ENCODE assay signal across 9 cellular contexts in the genomic region with DNA sequence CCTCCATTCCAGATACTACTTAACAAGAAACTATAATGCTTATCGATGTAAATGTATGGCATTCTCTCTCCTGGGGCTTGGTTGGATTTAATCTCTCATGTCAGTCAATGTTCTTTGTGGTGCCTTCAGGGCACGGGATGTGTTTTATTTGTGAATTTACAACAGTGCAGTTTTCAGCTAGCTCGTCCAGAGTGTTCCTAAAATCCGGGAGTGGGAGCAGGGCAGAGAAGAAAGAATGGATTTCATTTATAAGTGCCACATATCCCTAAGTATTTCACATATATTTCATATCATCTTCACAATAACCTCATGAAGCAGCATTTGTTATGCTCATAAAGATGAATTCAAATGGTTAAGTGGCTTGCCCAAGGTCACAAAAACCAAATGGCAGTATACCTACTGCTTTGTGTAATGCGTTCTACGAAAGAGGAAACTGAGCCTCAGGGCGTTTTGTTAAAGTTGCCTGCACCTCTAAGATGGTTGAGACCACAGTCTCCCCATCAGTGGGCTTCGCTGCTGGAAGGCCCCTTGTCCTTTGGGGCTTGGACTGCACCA.
A peak's percentile ranks its signal among the peaks of the same experiment; 100 is the strongest.
DNase-seq lines count a peak whose midpoint lies in the region; ATAC-seq, FAIRE-seq and TF ChIP-seq lines count a peak whose summit lies in the region.
"Had no signal": no experiment of that assay in that cellular context is flagged by ENCODE, and none has a peak within 500 bp of the region (broad histone marks: within the 10 kb centered on the region; RNA-seq: fewer than 3 reads in every experiment).

No MANE protein-coding gene starts in this region.

- no peak for DNase-seq in A549 (ENCODE audit: low read depth in 1 of 2, low spot score in 1 of 2)
- DNase-seq in activated T-helper 2 cell treated with anti-CD3 and anti-CD28 coated beads, Interferon-gamma antibody, Interleukin-2, Interleukin-4, amounts not matched to agents 10 μg/mL and 5 μg/mL and 100 μg/mL, durations not matched to agents 14 hours and 24 hours and 36 hours (ENCODE audit: low spot score): no peak
- DNase-seq in HepG2 (ENCODE audit: low spot score): no peak
- no peak for DNase-seq in upper lobe of right lung
- DNase-seq in urothelium cell line (ENCODE audit: low spot score): no peak
- no peak for DNase-seq in NCI-H187 treated with DMSO at 0.1 percent for 48 hours (lab: John Stamatoyannopoulos, UW)

- peaks cover 35% of the 10 kb centered on the region for H3K79me2 ChIP-seq in HepG2 (ENCODE audit: insufficient read depth, low read length)

- CTCF ChIA-PET in A549 (lab: Yijun Ruan, JAX): interaction anchor here (0.7 to 6.5 kb wide), 33 partner anchors 10 to 372 kb away, joined by 3 to 76 read pairs (median 5); a partner anchor contains a TSS
- CTCF ChIA-PET in HepG2 (lab: Yijun Ruan, JAX; ENCODE audit: low intra/inter-chr PET ratio, low total read pairs): interaction anchor here (0.5 to 3.9 kb wide), 5 partner anchors 88 to 332 kb away, joined by 3 to 60 read pairs (median 24); no protein-coding TSS in a partner anchor

- H3K27me3 Mint-ChIP-seq in activated T-helper 2 cell treated with anti-CD3 and anti-CD28 coated beads, Interferon-gamma antibody, Interleukin-2, Interleukin-4, amounts not matched to agents 10 μg/mL and 5 μg/mL and 100 μg/mL, durations not matched to agents 14 hours and 24 hours and 36 hours (ENCODE audit: low read depth): peaks cover 42% of the 10 kb centered on the region

- TF ChIP-seq EP300 in A549 (IDR thresholded peaks at IDR 0.05): no peak
- 0 out of 4 replicates have a peak, but pooled peaks of 1 of the 2 experiments have one; percentile 8 for TF ChIP-seq EP300 in HepG2 (IDR thresholded peaks at IDR 0.05; ENCODE audit: low read depth in 2 of 2, low read length in 2 of 2)
- no peak for TF ChIP-seq EP300 in HepG2 (CRISPR knock-in tag; IDR thresholded peaks at IDR 0.05; ENCODE audit: borderline replicate concordance)

- TF ChIP-seq POLR2A in A549 (IDR thresholded peaks at IDR 0.05; ENCODE audit: low read length) (no peak), HepG2 (IDR thresholded peaks at IDR 0.05; ENCODE audit: insufficient read depth in 1 of 2, low read depth in 2 of 2, low read length in 2 of 2) (no peak)

- peaks cover 19% of the 10 kb centered on the region for H3K4me1 Mint-ChIP-seq in activated T-helper 2 cell treated with anti-CD3 and anti-CD28 coated beads, Interferon-gamma antibody, Interleukin-2, Interleukin-4, amounts not matched to agents 10 μg/mL and 5 μg/mL and 100 μg/mL, durations not matched to agents 14 hours and 24 hours and 36 hours (ENCODE audit: low read depth)

- POLR2A ChIA-PET in A549 (lab: Yijun Ruan, JAX): interaction anchor here (1.2 kb wide), 1 partner anchor 799 kb away, joined by 4 read pairs; a partner anchor contains a TSS
- POLR2A ChIA-PET in HepG2 (lab: Yijun Ruan, JAX): interaction anchor here (0.9 to 4.5 kb wide), 7 partner anchors 9 to 313 kb away, joined by 4 to 48 read pairs (median 7); no protein-coding TSS in a partner anchor

- peak overlapping the region; percentile 92 for H3K27ac Mint-ChIP-seq in activated T-helper 2 cell treated with anti-CD3 and anti-CD28 coated beads, Interferon-gamma antibody, Interleukin-2, Interleukin-4, amounts not matched to agents 10 μg/mL and 5 μg/mL and 100 μg/mL, durations not matched to agents 14 hours and 24 hours and 36 hours

- H3K9me3 ChIP-seq in A549 (no peaks in the 10 kb centered on the region), HepG2 (ENCODE audit: low read length) (no peaks in the 10 kb centered on the region), upper lobe of right lung (no peaks in the 10 kb centered on the region)

- no peaks in the 10 kb centered on the region for H3K27me3 ChIP-seq in HepG2 (ENCODE audit: control insufficient read depth in 1 of 2, insufficient read depth in 2 of 2, low read length in 2 of 2)
- no peaks in the 10 kb centered on the region for H3K27me3 ChIP-seq in upper lobe of right lung

- no peak for TF ChIP-seq CTCF in A549 (IDR thresholded peaks at IDR 0.05)
- TF ChIP-seq CTCF in HepG2 (CRISPR knock-in tag; IDR thresholded peaks at IDR 0.05): no peak
- TF ChIP-seq CTCF in upper lobe of right lung (IDR thresholded peaks at IDR 0.05): no peak

- WGBS in A549 (ENCODE audit: missing lambda C conversion rate): 22% methylated on average over 8 of the region's 8 CpGs
- WGBS in HepG2 (ENCODE audit: low lambda C conversion rate): 4% methylated on average over 8 of the region's 8 CpGs

- H3K4me1 ChIP-seq in A549 (peaks cover 26% of the 10 kb centered on the region), HepG2 (ENCODE audit: insufficient read depth, low read length) (peaks cover 51% of the 10 kb centered on the region), upper lobe of right lung (peaks cover 34% of the 10 kb centered on the region)

- FAIRE-seq in A549 (lab: Jason Lieb, UNC): no peak
- no peak for FAIRE-seq in HepG2 (lab: Jason Lieb, UNC)
- FAIRE-seq in urothelium cell line (lab: Jason Lieb, UNC): no peak
- FAIRE-seq: islet of Langerhans had no signal

- H3K27ac ChIP-seq in A549 (peak overlapping the region; percentile 2 to 87; a peak in 4 of 6 replicates), HepG2 (ENCODE audit: extremely low read length, insufficient read depth, low read length) (peak overlapping the region; percentile 82), upper lobe of right lung (peak overlapping the region; percentile 86)

- peak overlapping the region; percentile 73 for H3K4me2 ChIP-seq in A549
- peak overlapping the region; percentile 96 for H3K4me2 ChIP-seq in HepG2 (ENCODE audit: low read depth, low read length)

- peaks cover 26% of the 10 kb centered on the region for H4K20me1 ChIP-seq in HepG2 (ENCODE audit: insufficient read depth, low read length)

- peak overlapping the region; percentile 97 for H3K4me3 Mint-ChIP-seq in activated T-helper 2 cell treated with anti-CD3 and anti-CD28 coated beads, Interferon-gamma antibody, Interleukin-2, Interleukin-4, amounts not matched to agents 10 μg/mL and 5 μg/mL and 100 μg/mL, durations not matched to agents 14 hours and 24 hours and 36 hours (ENCODE audit: low read depth)

- intact Hi-C loops in activated T-helper 2 cell treated with anti-CD3 and anti-CD28 coated beads, Interferon-gamma antibody, Interleukin-2, Interleukin-4, amounts not matched to agents 10 μg/mL and 5 μg/mL and 100 μg/mL, durations not matched to agents 14 hours and 24 hours and 36 hours (cut with micrococcal nuclease): loop anchor here (1.0 to 10.0 kb wide), 8 partner anchors 53 to 1623 kb away; a partner anchor contains a TSS
- intact Hi-C loops in HepG2 (cut with micrococcal nuclease; ENCODE audit: unreplicated experiment) (loop anchor here (2.0 to 10.0 kb wide), 6 partner anchors 20 to 796 kb away; a partner anchor contains a TSS), upper lobe of right lung (cut with DNase I) (loop anchor here (10.0 kb wide), 1 partner anchor 286 kb away; no protein-coding TSS in a partner anchor)

- peak in 1 of 2 experiments; percentile 14; a peak in 5 of 6 replicates for ATAC-seq in A549
- ATAC-seq in GM19025 (IDR thresholded peaks at IDR 0.05; ENCODE audit: low read depth, unreplicated experiment): peak; percentile 2
- ATAC-seq in HG03175 (IDR thresholded peaks at IDR 0.05; ENCODE audit: unreplicated experiment): peak; percentile 12
- peak; percentile 0 for ATAC-seq in HepG2
- ATAC-seq in upper lobe of right lung: no peak

- BruUV-seq in HepG2 (replicated peaks; lab: Mats Ljungman, UMichigan): no TSS peak

- no peaks in the 10 kb centered on the region for H3K9me3 Mint-ChIP-seq in activated T-helper 2 cell treated with anti-CD3 and anti-CD28 coated beads, Interferon-gamma antibody, Interleukin-2, Interleukin-4, amounts not matched to agents 10 μg/mL and 5 μg/mL and 100 μg/mL, durations not matched to agents 14 hours and 24 hours and 36 hours

- TF ChIP-seq RAD21 in A549 (conservative IDR thresholded peaks at IDR 0.05 in 1 of 2, IDR thresholded peaks at IDR 0.05 in 1 of 2) (no peak), HepG2 (CRISPR knock-in tag; IDR thresholded peaks at IDR 0.05) (no peak)

- no peaks in the 10 kb centered on the region for H3K36me3 Mint-ChIP-seq in activated T-helper 2 cell treated with anti-CD3 and anti-CD28 coated beads, Interferon-gamma antibody, Interleukin-2, Interleukin-4, amounts not matched to agents 10 μg/mL and 5 μg/mL and 100 μg/mL, durations not matched to agents 14 hours and 24 hours and 36 hours (ENCODE audit: low read depth)

- in situ Hi-C loops in HepG2 (cut with HindIII; ENCODE audit: extremely low pct_ligation_motif_present, low pct_unique_long_range_greater_than_20kb): loop anchor here (5.0 kb wide), 2 partner anchors 88 to 128 kb away; no protein-coding TSS in a partner anchor

- H3K36me3 ChIP-seq in HepG2 (replicated peaks in 1 of 2; ENCODE audit: control insufficient read depth in 1 of 2, insufficient read depth in 2 of 2, low read length in 2 of 2) (no peaks in the 10 kb centered on the region), upper lobe of right lung (no peaks in the 10 kb centered on the region)

- peak overlapping the region; percentile 38; the same call in 1 of the 2 replicates for H3K9ac ChIP-seq in HepG2 (ENCODE audit: insufficient read depth, low read depth, low read length)

- H3K4me3 ChIP-seq in A549 (peak overlapping the region; percentile 92), HepG2 (replicated peaks in 1 of 3; ENCODE audit: insufficient read depth in 1 of 3, low read depth in 2 of 3, low read length in 3 of 3) (peak overlapping the region; percentile 80 to 90 (median 83)), upper lobe of right lung (peak overlapping the region; percentile 98)

- peak overlapping the region; percentile 95 for H2AFZ ChIP-seq in HepG2 (ENCODE audit: low read length)

TF ChIP-seq in A549, 52 proteins besides CTCF, POLR2A, EP300 and RAD21 (continues in another document):
- no peak for TF ChIP-seq MAZ (IDR thresholded peaks at IDR 0.05; ENCODE audit: borderline replicate concordance, low read depth, low read length)
- TF ChIP-seq HOXB5 (CRISPR knock-in tag; IDR thresholded peaks at IDR 0.05): no peak
- no peak for TF ChIP-seq NFE2L2 (conservative IDR thresholded peaks at IDR 0.05; ENCODE audit: low read length)
- TF ChIP-seq TFCP2L1 (CRISPR knock-in tag; IDR thresholded peaks at IDR 0.05): no peak
- TF ChIP-seq ESRRA (IDR thresholded peaks at IDR 0.05; ENCODE audit: borderline replicate concordance, low read length): no peak
- TF ChIP-seq EHF (CRISPR knock-in tag; IDR thresholded peaks at IDR 0.05): no peak

TF ChIP-seq in HepG2, 621 proteins besides CTCF, POLR2A, EP300 and RAD21 (continues in another document):
- TF ChIP-seq SIX4 (CRISPR knock-in tag; IDR thresholded peaks at IDR 0.05): no peak
- TF ChIP-seq, protein P1, sequence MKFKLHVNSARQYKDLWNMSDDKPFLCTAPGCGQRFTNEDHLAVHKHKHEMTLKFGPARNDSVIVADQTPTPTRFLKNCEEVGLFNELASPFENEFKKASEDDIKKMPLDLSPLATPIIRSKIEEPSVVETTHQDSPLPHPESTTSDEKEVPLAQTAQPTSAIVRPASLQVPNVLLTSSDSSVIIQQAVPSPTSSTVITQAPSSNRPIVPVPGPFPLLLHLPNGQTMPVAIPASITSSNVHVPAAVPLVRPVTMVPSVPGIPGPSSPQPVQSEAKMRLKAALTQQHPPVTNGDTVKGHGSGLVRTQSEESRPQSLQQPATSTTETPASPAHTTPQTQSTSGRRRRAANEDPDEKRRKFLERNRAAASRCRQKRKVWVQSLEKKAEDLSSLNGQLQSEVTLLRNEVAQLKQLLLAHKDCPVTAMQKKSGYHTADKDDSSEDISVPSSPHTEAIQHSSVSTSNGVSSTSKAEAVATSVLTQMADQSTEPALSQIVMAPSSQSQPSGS (CRISPR knock-in tag; IDR thresholded peaks at IDR 0.05): no peak
